ENCODE assay signal across 2 cellular contexts in genomic region chr22:37525746-37526350, GRCh38.
A peak's percentile ranks its signal among the peaks of the same experiment; 100 is the strongest.
TF ChIP-seq lines count a peak whose summit lies in the region.

No MANE protein-coding gene starts in this region.

TF ChIP-seq in A549, 52 proteins besides CTCF, POLR2A, EP300 and RAD21:
- TF ChIP-seq HOXB13 (CRISPR knock-in tag; IDR thresholded peaks at IDR 0.05; ENCODE audit: low read depth), result no peak
- 0 out of 2 replicates have a peak, but pooled peaks have one; percentile 1 for TF ChIP-seq FOSL2 (IDR thresholded peaks at IDR 0.05)
- no peak for TF ChIP-seq FOSL2 (CRISPR knock-in tag; IDR thresholded peaks at IDR 0.05)

TF ChIP-seq in IMR-90, 13 proteins besides CTCF, POLR2A, EP300 and RAD21:
- no peak for TF ChIP-seq MAZ (IDR thresholded peaks at IDR 0.05; ENCODE audit: borderline replicate concordance, low read depth, low read length)
- TF ChIP-seq MAFK (IDR thresholded peaks at IDR 0.05; ENCODE audit: low read depth, low read length), result no peak
- TF ChIP-seq FOS (IDR thresholded peaks at IDR 0.05; ENCODE audit: low read depth, low read length), result no peak
- no peak for TF ChIP-seq RFX5 (IDR thresholded peaks at IDR 0.05; ENCODE audit: low read depth, low read length)
- TF ChIP-seq USF2 (IDR thresholded peaks at IDR 0.05; ENCODE audit: low read depth, low read length), result no peak
- TF ChIP-seq, protein P1, sequence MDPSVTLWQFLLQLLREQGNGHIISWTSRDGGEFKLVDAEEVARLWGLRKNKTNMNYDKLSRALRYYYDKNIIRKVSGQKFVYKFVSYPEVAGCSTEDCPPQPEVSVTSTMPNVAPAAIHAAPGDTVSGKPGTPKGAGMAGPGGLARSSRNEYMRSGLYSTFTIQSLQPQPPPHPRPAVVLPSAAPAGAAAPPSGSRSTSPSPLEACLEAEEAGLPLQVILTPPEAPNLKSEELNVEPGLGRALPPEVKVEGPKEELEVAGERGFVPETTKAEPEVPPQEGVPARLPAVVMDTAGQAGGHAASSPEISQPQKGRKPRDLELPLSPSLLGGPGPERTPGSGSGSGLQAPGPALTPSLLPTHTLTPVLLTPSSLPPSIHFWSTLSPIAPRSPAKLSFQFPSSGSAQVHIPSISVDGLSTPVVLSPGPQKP (IDR thresholded peaks at IDR 0.05; ENCODE audit: borderline replicate concordance, low read depth, low read length), result no peak
- TF ChIP-seq BHLHE40 (IDR thresholded peaks at IDR 0.05; ENCODE audit: low read depth, low read length), result no peak
TF ChIP-seq in IMR-90: peak in this region for 0.
